ENCODE assay signal across 9 cellular contexts in the genomic region with DNA sequence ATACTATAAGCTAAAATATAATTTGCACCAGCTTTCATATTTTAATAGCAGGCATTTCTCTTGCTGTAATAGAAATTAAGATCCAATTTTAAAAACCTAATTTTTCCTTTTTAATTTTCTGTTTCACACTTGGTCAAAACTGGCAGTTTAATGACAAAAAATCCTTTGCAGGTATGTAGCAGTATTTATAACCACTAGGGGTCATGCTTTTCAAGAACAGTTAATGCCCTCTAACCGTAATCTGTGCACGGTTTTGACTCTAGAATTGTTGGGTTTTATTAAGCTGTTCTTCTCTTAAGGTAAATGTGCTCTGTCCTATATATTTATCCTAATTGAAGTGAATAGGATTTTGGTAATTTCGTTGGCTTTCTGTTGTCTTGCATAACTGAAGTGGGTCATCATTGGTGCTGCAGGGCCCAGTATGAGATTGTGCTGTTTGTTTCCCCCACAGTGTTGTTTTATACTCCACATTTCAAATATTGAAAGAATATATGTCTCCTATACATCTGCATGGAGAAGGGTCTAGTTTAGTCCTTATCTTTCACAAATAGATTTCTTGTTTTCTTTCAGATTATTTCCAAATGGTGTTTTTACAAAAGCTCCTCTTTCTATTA.
DNase-seq lines count a peak whose midpoint lies in the region; ATAC-seq and TF ChIP-seq lines count a peak whose summit lies in the region.
"Had no signal": no experiment of that assay in that cellular context is flagged by ENCODE, and none has a peak within 500 bp of the region (broad histone marks: within the 10 kb centered on the region; RNA-seq: fewer than 3 reads in every experiment).

No MANE protein-coding gene starts in this region.

- CTCF ChIA-PET in SK-N-SH (lab: Yijun Ruan, JAX), result interaction anchor here (0.6 to 2.5 kb wide), 40 partner anchors 9 to 556 kb away, joined by 3 to 17 read pairs (median 4); no protein-coding TSS in a partner anchor

- no peaks in the 10 kb centered on the region for H4K20me1 ChIP-seq in SK-N-SH (ENCODE audit: insufficient read depth)

- no peak for ATAC-seq in HG03045 (IDR thresholded peaks at IDR 0.05; ENCODE audit: unreplicated experiment)
- no peak for ATAC-seq in HG03432 (IDR thresholded peaks at IDR 0.05; ENCODE audit: unreplicated experiment)
- ATAC-seq in GM18520 (IDR thresholded peaks at IDR 0.05; ENCODE audit: unreplicated experiment), result no peak
- ATAC-seq: naive thymus-derived CD8-positive, alpha-beta T cell had no signal

- DNase-seq in COR-L47 (lab: John Stamatoyannopoulos, UW), result peak; percentile 26
- DNase-seq in HFF-Myc (ENCODE audit: extremely low read depth, low read depth), result peak; percentile 30
- peak; percentile 36 for DNase-seq in SK-N-SH
- DNase-seq in foreskin fibroblast, result peak; percentile 38 to 67
- peak; percentile 58 for DNase-seq in pons (ENCODE audit: low spot score)

- no peaks in the 10 kb centered on the region for H3K27me3 ChIP-seq in SK-N-SH (ENCODE audit: insufficient read depth)

- peak; percentile 73 for TF ChIP-seq RAD21 in SK-N-SH (IDR thresholded peaks at IDR 0.05; ENCODE audit: low read length)

- no peak overlapping the region for H3K27ac ChIP-seq in SK-N-SH (ENCODE audit: low read depth in 2 of 2, low read length in 1 of 2)

- no peak for TF ChIP-seq EP300 in SK-N-SH (IDR thresholded peaks at IDR 0.05; ENCODE audit: borderline replicate concordance in 1 of 2, low read depth in 1 of 2, low read length in 1 of 2)

- 37% methylated on average over 3 of the region's 3 CpGs for WGBS in SK-N-SH (ENCODE audit: low lambda C conversion rate)

- H3K36me3 ChIP-seq in SK-N-SH (replicated peaks in 1 of 2; ENCODE audit: control insufficient read depth in 1 of 2, insufficient read depth in 2 of 2, low read length in 1 of 2), result peaks cover 11 to 20% of the 10 kb centered on the region in 2 experiments

- H3K4me1 ChIP-seq in SK-N-SH (ENCODE audit: control insufficient read depth in 1 of 2, insufficient read depth in 2 of 2, low read depth in 1 of 2, low read length in 1 of 2), result no peaks in the 10 kb centered on the region; a peak in 1 of 4 replicates

- H3K4me3 ChIP-seq in HFF-Myc (replicated peaks; ENCODE audit: low read depth, low read length), result no peak overlapping the region
- no peak overlapping the region; a peak in 1 of 4 replicates for H3K4me3 ChIP-seq in SK-N-SH (ENCODE audit: low read depth in 2 of 2, low read length in 1 of 2)
- no peak overlapping the region for H3K4me3 ChIP-seq in foreskin fibroblast (ENCODE audit: low read depth in 1 of 2, low read length in 2 of 2)

- H3K9ac ChIP-seq in SK-N-SH, result no peak overlapping the region

- H3K79me2 ChIP-seq in SK-N-SH (ENCODE audit: insufficient read depth), result no peaks in the 10 kb centered on the region

- POLR2A ChIA-PET in SK-N-SH (lab: Yijun Ruan, JAX), result no interaction called here

- H3F3A ChIP-seq in SK-N-SH (replicated peaks; ENCODE audit: insufficient read depth), result no peaks in the 10 kb centered on the region

- H2AFZ ChIP-seq in SK-N-SH (ENCODE audit: low read depth), result no peak overlapping the region

- peak; percentile 55 for TF ChIP-seq CTCF in HFF-Myc (IDR thresholded peaks at IDR 0.05; ENCODE audit: low read depth, low read length, missing control alignments)
- TF ChIP-seq CTCF in SK-N-SH (IDR thresholded peaks at IDR 0.05), result peak; percentile 86
- peak; percentile 65 for TF ChIP-seq CTCF in foreskin fibroblast (IDR thresholded peaks at IDR 0.05; ENCODE audit: low read depth, low read length)

- no peak overlapping the region for H3K4me2 ChIP-seq in SK-N-SH

- no peaks in the 10 kb centered on the region for H3K9me3 ChIP-seq in SK-N-SH

- no peaks in the 10 kb centered on the region for H3K9me2 ChIP-seq in SK-N-SH

TF ChIP-seq in SK-N-SH, 30 proteins besides CTCF, POLR2A, EP300 and RAD21:
- TF ChIP-seq, protein P1, sequence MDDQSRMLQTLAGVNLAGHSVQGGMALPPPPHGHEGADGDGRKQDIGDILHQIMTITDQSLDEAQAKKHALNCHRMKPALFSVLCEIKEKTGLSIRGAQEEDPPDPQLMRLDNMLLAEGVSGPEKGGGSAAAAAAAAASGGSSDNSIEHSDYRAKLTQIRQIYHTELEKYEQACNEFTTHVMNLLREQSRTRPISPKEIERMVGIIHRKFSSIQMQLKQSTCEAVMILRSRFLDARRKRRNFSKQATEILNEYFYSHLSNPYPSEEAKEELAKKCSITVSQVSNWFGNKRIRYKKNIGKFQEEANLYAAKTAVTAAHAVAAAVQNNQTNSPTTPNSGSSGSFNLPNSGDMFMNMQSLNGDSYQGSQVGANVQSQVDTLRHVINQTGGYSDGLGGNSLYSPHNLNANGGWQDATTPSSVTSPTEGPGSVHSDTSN (IDR thresholded peaks at IDR 0.05), result no peak
- TF ChIP-seq FOXJ3 (CRISPR knock-in tag; IDR thresholded peaks at IDR 0.05) (no peak), SMC3 (IDR thresholded peaks at IDR 0.05; ENCODE audit: low read depth, low read length) (peak; percentile 59)
TF ChIP-seq in SK-N-SH: peak in this region for 1.
